9 cellular contexts compared by ENCODE assay signal in genomic region chr4:83125738-83126141, GRCh38. TPM values are rescaled to one million over a fixed set of nuclear protein-coding genes. Genes with fewer than 3 reads are reported as not detected.
DNase-seq lines count a peak whose midpoint lies in the region; ATAC-seq and TF ChIP-seq lines count a peak whose summit lies in the region.
"Had no signal": no experiment of that assay in that cellular context is flagged by ENCODE, and none has a peak within 500 bp of the region (broad histone marks: within the 10 kb centered on the region; RNA-seq: fewer than 3 reads in every experiment).

No MANE protein-coding gene starts in this region.

- CTCF ChIA-PET in CD8-positive, alpha-beta T cell (lab: Charles Lee) = interaction anchor here (0.6 to 4.7 kb wide), 6 partner anchors 12 to 52 kb away, joined by 3 to 21 read pairs (median 4); partner anchors contain the start of gene PLAC8
- CTCF ChIA-PET in PC-3 (lab: Charles Lee) (interaction anchor here (0.6 kb wide), 1 partner anchor 227 kb away, joined by 4 read pairs; no protein-coding TSS in a partner anchor), GM10248 (lab: Yijun Ruan, JAX) (interaction anchor here (1.3 to 2.5 kb wide), 2 partner anchors 9 to 15 kb away, joined by 3 to 11 read pairs; no protein-coding TSS in a partner anchor)
- CTCF ChIA-PET in naive thymus-derived CD4-positive, alpha-beta T cell (lab: Charles Lee) = interaction anchor here (0.8 to 1.2 kb wide), 3 partner anchors 11 to 71 kb away, joined by 4 to 5 read pairs (median 5); partner anchors contain the start of gene PLAC8

- H3K27me3 ChIP-seq in CD8-positive, alpha-beta T cell (ENCODE audit: insufficient read depth, low read length) = no peaks in the 10 kb centered on the region
- no peaks in the 10 kb centered on the region for H3K27me3 ChIP-seq in PC-3 (ENCODE audit: low read length)
- H3K27me3 ChIP-seq in naive thymus-derived CD4-positive, alpha-beta T cell (ENCODE audit: control insufficient read depth in 2 of 2, insufficient read depth in 2 of 2, low read length in 2 of 2) = no peaks in the 10 kb centered on the region
- H3K27me3 ChIP-seq: ascending aorta had no signal

- H3K27ac ChIP-seq in CD8-positive, alpha-beta T cell (ENCODE audit: low read depth, low read length) = peak overlapping the region; percentile 38
- no peak overlapping the region for H3K27ac ChIP-seq in PC-3 (ENCODE audit: low read length)
- H3K27ac ChIP-seq in naive thymus-derived CD4-positive, alpha-beta T cell (ENCODE audit: low read depth, low read length) = peak overlapping the region; percentile 55
- H3K27ac ChIP-seq: ascending aorta had no signal

- intact Hi-C loops in CD8-positive, alpha-beta T cell (cut with DNase I, micrococcal nuclease) = loop anchor here in 1 of 2 experiments (2.0 kb wide), 1 partner anchor 15 kb away; no protein-coding TSS in a partner anchor
- intact Hi-C loops in PC-3 (cut with micrococcal nuclease) = no loop called here
- intact Hi-C loops in activated T-helper 1 cell treated with anti-CD3 and anti-CD28 coated beads, Interleukin-12 subunit alpha, Interleukin-12 subunit beta, Interleukin-2, Interleukin-4 antibody, amounts not matched to agents 30 ng/mL and 10 ng/mL and 1 ng/mL, durations not matched to agents 14 hours and 24 hours and 36 hours (cut with micrococcal nuclease) = loop anchor here (1.0 to 5.0 kb wide), 3 partner anchors 10 to 106 kb away; no protein-coding TSS in a partner anchor
- intact Hi-C loops in naive thymus-derived CD4-positive, alpha-beta T cell (cut with micrococcal nuclease) = loop anchor here (1.0 to 2.0 kb wide), 5 partner anchors 9 to 19 kb away; partner anchors contain the start of gene PLAC8 (in 1 of the 2)

- ATAC-seq in CD8-positive, alpha-beta T cell = peak; percentile 83
- no peak for ATAC-seq in PC-3
- ATAC-seq in naive thymus-derived CD4-positive, alpha-beta T cell = peak; percentile 71

- H3K4me2 ChIP-seq in PC-3 (ENCODE audit: low read length) = no peak overlapping the region

- H3K4me3 Mint-ChIP-seq in CD8-positive, alpha-beta T cell = peak overlapping the region; percentile 74
- H3K4me3 Mint-ChIP-seq in activated T-helper 1 cell treated with anti-CD3 and anti-CD28 coated beads, Interleukin-12 subunit alpha, Interleukin-12 subunit beta, Interleukin-2, Interleukin-4 antibody, amounts not matched to agents 30 ng/mL and 10 ng/mL and 1 ng/mL, durations not matched to agents 14 hours and 24 hours and 36 hours = peak overlapping the region; percentile 0
- H3K4me3 Mint-ChIP-seq in naive thymus-derived CD4-positive, alpha-beta T cell = peak overlapping the region; percentile 52 to 80 (median 70)

- no peak overlapping the region for H2AFZ ChIP-seq in PC-3 (ENCODE audit: low read length)

- POLR2A ChIA-PET in CD8-positive, alpha-beta T cell (lab: Charles Lee) = interaction anchor here (0.7 to 3.9 kb wide), 3 partner anchors 13 to 295 kb away, joined by 3 to 27 read pairs (median 3); partner anchors contain the start of gene PLAC8
- POLR2A ChIA-PET in PC-3 (lab: Charles Lee; ENCODE audit: unreplicated experiment) (no interaction called here), GM10248 (lab: Yijun Ruan, JAX) (no interaction called here)
- POLR2A ChIA-PET in naive thymus-derived CD4-positive, alpha-beta T cell (lab: Charles Lee) = interaction anchor here (0.7 to 3.5 kb wide), 4 partner anchors 9 to 55 kb away, joined by 3 to 38 read pairs (median 3); partner anchors contain the start of gene PLAC8

- no peaks in the 10 kb centered on the region for H3F3A ChIP-seq in PC-3 (ENCODE audit: low read length, unreplicated experiment)

- H3K79me2 ChIP-seq in PC-3 (ENCODE audit: low read length) = no peaks in the 10 kb centered on the region

- no peak for TF ChIP-seq CTCF in CD8-positive, alpha-beta T cell (IDR thresholded peaks at IDR 0.05)
- no peak for TF ChIP-seq CTCF in PC-3 (conservative IDR thresholded peaks at IDR 0.05; ENCODE audit: low read depth, low read length)
- TF ChIP-seq CTCF in GM10248 (IDR thresholded peaks at IDR 0.05; ENCODE audit: control extremely low read depth, extremely low read depth, low read depth, missing control alignments) = no peak

- no peaks in the 10 kb centered on the region for H3K36me3 ChIP-seq in CD8-positive, alpha-beta T cell (ENCODE audit: insufficient read depth, low read length)
- H3K36me3 ChIP-seq in PC-3 (ENCODE audit: low read depth, low read length) = no peaks in the 10 kb centered on the region
- no peaks in the 10 kb centered on the region for H3K36me3 ChIP-seq in naive thymus-derived CD4-positive, alpha-beta T cell (ENCODE audit: control insufficient read depth in 2 of 3, insufficient read depth in 3 of 3, low read length in 3 of 3)
- H3K36me3 ChIP-seq: ascending aorta had no signal

- H3K4me1 ChIP-seq in CD8-positive, alpha-beta T cell (ENCODE audit: insufficient read depth, low read length) = peaks cover 11% of the 10 kb centered on the region
- peaks cover 2% of the 10 kb centered on the region; the same call in 1 of the 2 replicates for H3K4me1 ChIP-seq in PC-3 (ENCODE audit: insufficient read depth, low read length)
- H3K4me1 ChIP-seq in naive thymus-derived CD4-positive, alpha-beta T cell (ENCODE audit: control insufficient read depth in 2 of 2, insufficient read depth in 2 of 2, low read length in 2 of 2) = peaks cover 0 to 10% of the 10 kb centered on the region in 2 donors
- H3K4me1 ChIP-seq: ascending aorta had no signal

- H3K9ac ChIP-seq in PC-3 (ENCODE audit: low read length) = no peak overlapping the region

- H3K4me1 Mint-ChIP-seq in CD8-positive, alpha-beta T cell (ENCODE audit: low read depth) = peaks cover 17% of the 10 kb centered on the region
- H3K4me1 Mint-ChIP-seq in activated T-helper 1 cell treated with anti-CD3 and anti-CD28 coated beads, Interleukin-12 subunit alpha, Interleukin-12 subunit beta, Interleukin-2, Interleukin-4 antibody, amounts not matched to agents 30 ng/mL and 10 ng/mL and 1 ng/mL, durations not matched to agents 14 hours and 24 hours and 36 hours (ENCODE audit: low read depth) = peaks cover 19% of the 10 kb centered on the region
- H3K4me1 Mint-ChIP-seq in naive thymus-derived CD4-positive, alpha-beta T cell = peaks cover 7 to 28% (median 17%) of the 10 kb centered on the region in 7 donors

- H3K9me3 ChIP-seq in CD8-positive, alpha-beta T cell (ENCODE audit: low read length) = no peaks in the 10 kb centered on the region
- H3K9me3 ChIP-seq in PC-3 (ENCODE audit: low read length) = no peaks in the 10 kb centered on the region
- no peaks in the 10 kb centered on the region for H3K9me3 ChIP-seq in naive thymus-derived CD4-positive, alpha-beta T cell (ENCODE audit: control insufficient read depth in 2 of 3, low read length in 3 of 3)
- H3K9me3 ChIP-seq: ascending aorta had no signal

- no peaks in the 10 kb centered on the region for H3K27me3 Mint-ChIP-seq in CD8-positive, alpha-beta T cell (ENCODE audit: low read depth)
- peaks cover 4% of the 10 kb centered on the region for H3K27me3 Mint-ChIP-seq in activated T-helper 1 cell treated with anti-CD3 and anti-CD28 coated beads, Interleukin-12 subunit alpha, Interleukin-12 subunit beta, Interleukin-2, Interleukin-4 antibody, amounts not matched to agents 30 ng/mL and 10 ng/mL and 1 ng/mL, durations not matched to agents 14 hours and 24 hours and 36 hours (ENCODE audit: insufficient read depth)
- H3K27me3 Mint-ChIP-seq in naive thymus-derived CD4-positive, alpha-beta T cell = peaks cover 0 to 9% (median 0%) of the 10 kb centered on the region in 5 donors

- no peaks in the 10 kb centered on the region for H4K20me1 ChIP-seq in PC-3 (ENCODE audit: low read length)

- no peaks in the 10 kb centered on the region for H3K36me3 Mint-ChIP-seq in CD8-positive, alpha-beta T cell
- H3K36me3 Mint-ChIP-seq in activated T-helper 1 cell treated with anti-CD3 and anti-CD28 coated beads, Interleukin-12 subunit alpha, Interleukin-12 subunit beta, Interleukin-2, Interleukin-4 antibody, amounts not matched to agents 30 ng/mL and 10 ng/mL and 1 ng/mL, durations not matched to agents 14 hours and 24 hours and 36 hours (ENCODE audit: low read depth) = no peaks in the 10 kb centered on the region
- peaks cover 0 to 12% (median 0%) of the 10 kb centered on the region in 5 donors for H3K36me3 Mint-ChIP-seq in naive thymus-derived CD4-positive, alpha-beta T cell

- H3K4me3 ChIP-seq in CD8-positive, alpha-beta T cell (ENCODE audit: low read depth, low read length) = peak overlapping the region; percentile 29
- no peak overlapping the region for H3K4me3 ChIP-seq in PC-3 (ENCODE audit: low read length)
- H3K4me3 ChIP-seq in naive thymus-derived CD4-positive, alpha-beta T cell (ENCODE audit: low read length) = no peak overlapping the region
- H3K4me3 ChIP-seq: ascending aorta had no signal

- no TSS peak for BruUV-seq in PC-3 (replicated peaks; lab: Mats Ljungman, UMichigan)

- no peaks in the 10 kb centered on the region for H3K9me2 ChIP-seq in PC-3 (replicated peaks; ENCODE audit: low read length)

- H3K27ac Mint-ChIP-seq in CD8-positive, alpha-beta T cell = peak overlapping the region; percentile 85
- H3K27ac Mint-ChIP-seq in activated T-helper 1 cell treated with anti-CD3 and anti-CD28 coated beads, Interleukin-12 subunit alpha, Interleukin-12 subunit beta, Interleukin-2, Interleukin-4 antibody, amounts not matched to agents 30 ng/mL and 10 ng/mL and 1 ng/mL, durations not matched to agents 14 hours and 24 hours and 36 hours = peak overlapping the region; percentile 51
- H3K27ac Mint-ChIP-seq in naive thymus-derived CD4-positive, alpha-beta T cell = peak overlapping the region; percentile 67 to 91 (median 87)

- DNase-seq in CD8-positive, alpha-beta T cell = peak in 5 of 7 experiments; percentile 13 to 65 (median 26)
- DNase-seq in PC-3 (peak; percentile 30), NCI-H1417 (lab: John Stamatoyannopoulos, UW) (no peak), NCI-H2029 (lab: John Stamatoyannopoulos, UW) (no peak), GM10248 (ENCODE audit: extremely low spot score) (no peak), SW 1271 (lab: John Stamatoyannopoulos, UW) (no peak)
- DNase-seq in activated T-helper 1 cell treated with anti-CD3 and anti-CD28 coated beads, Interleukin-12 subunit alpha, Interleukin-12 subunit beta, Interleukin-2, Interleukin-4 antibody, amounts not matched to agents 30 ng/mL and 10 ng/mL and 1 ng/mL, durations not matched to agents 14 hours and 24 hours and 36 hours (ENCODE audit: low spot score) = peak; percentile 23
- DNase-seq in naive thymus-derived CD4-positive, alpha-beta T cell = peak in 8 of 9 donors; percentile 36 to 65 (median 48)

- no peaks in the 10 kb centered on the region for H3K9me3 Mint-ChIP-seq in CD8-positive, alpha-beta T cell
- peaks cover 4% of the 10 kb centered on the region for H3K9me3 Mint-ChIP-seq in activated T-helper 1 cell treated with anti-CD3 and anti-CD28 coated beads, Interleukin-12 subunit alpha, Interleukin-12 subunit beta, Interleukin-2, Interleukin-4 antibody, amounts not matched to agents 30 ng/mL and 10 ng/mL and 1 ng/mL, durations not matched to agents 14 hours and 24 hours and 36 hours
- H3K9me3 Mint-ChIP-seq in naive thymus-derived CD4-positive, alpha-beta T cell = peaks cover 0 to 6% (median 0%) of the 10 kb centered on the region in 11 donors

RNA-seq across cellular contexts. Expression of gene PLAC8, which starts 11.2 kb away (rescaled TPM):
- total RNA-seq in CD8-positive, alpha-beta T cell = 100 to 1,000 TPM; 225 to 234 TPM
- total RNA-seq in PC-3 (2014; rRNA removed) = 1.6 and 3.7 TPM in 2 replicates
- 35.5 and 41.9 TPM in 2 replicates for total RNA-seq in activated T-helper 1 cell treated with anti-CD3 and anti-CD28 coated beads, Interleukin-12 subunit alpha, Interleukin-12 subunit beta, Interleukin-2, Interleukin-4 antibody, amounts not matched to agents 30 ng/mL and 10 ng/mL and 1 ng/mL, durations not matched to agents 14 hours and 24 hours and 36 hours
- 100 to 1,000 TPM; 204 to 340 (median 247) TPM for total RNA-seq in naive thymus-derived CD4-positive, alpha-beta T cell
- polyA plus RNA-seq in naive thymus-derived CD4-positive, alpha-beta T cell = 100 to 1,000 TPM; 336 to 634 TPM

Comparison
In these comparisons a context has a peak if more than half of its experiments do, and no peak if none do; other contexts are left out.
1. DNase-seq: peak in CD8-positive, alpha-beta T cell (5 of 7), PC-3 (single experiment), activated T-helper 1 cell treated with anti-CD3 and anti-CD28 coated beads, Interleukin-12 subunit alpha, Interleukin-12 subunit beta, Interleukin-2, Interleukin-4 antibody, amounts not matched to agents 30 ng/mL and 10 ng/mL and 1 ng/mL, durations not matched to agents 14 hours and 24 hours and 36 hours (single experiment) and naive thymus-derived CD4-positive, alpha-beta T cell (8 of 9); none in NCI-H1417 (0 of 3), NCI-H2029 (single experiment), GM10248 (single experiment) and SW 1271 (0 of 2).
2. H3K4me3 Mint-ChIP-seq: peak in every context shown above with its lines; median percentile 74 in CD8-positive, alpha-beta T cell; 70 in naive thymus-derived CD4-positive, alpha-beta T cell; 0 in activated T-helper 1 cell treated with anti-CD3 and anti-CD28 coated beads, Interleukin-12 subunit alpha, Interleukin-12 subunit beta, Interleukin-2, Interleukin-4 antibody, amounts not matched to agents 30 ng/mL and 10 ng/mL and 1 ng/mL, durations not matched to agents 14 hours and 24 hours and 36 hours.
3. POLR2A ChIA-PET loops: an anchor here in CD8-positive, alpha-beta T cell (0.7 to 3.9 kb wide) and naive thymus-derived CD4-positive, alpha-beta T cell (0.7 to 3.5 kb wide); none called in PC-3 and GM10248.
4. Peak in every context shown above with its lines, with median percentiles within 50 percentile points of each other: H3K27ac Mint-ChIP-seq.